Comparison of ENCODE assay signal across 15 cellular contexts in genomic region chr10:100748251-100749058, GRCh38. TPM values are rescaled to one million over a fixed set of nuclear protein-coding genes. Genes with fewer than 3 reads are reported as not detected.
A peak's percentile ranks its signal among the peaks of the same experiment; 100 is the strongest.
DNase-seq lines count a peak whose midpoint lies in the region; ATAC-seq lines count a peak whose summit lies in the region.
"Had no signal": no experiment of that assay in that cellular context is flagged by ENCODE, and none has a peak within 500 bp of the region (broad histone marks: within the 10 kb centered on the region; RNA-seq: fewer than 3 reads in every experiment).

No MANE protein-coding gene starts in this region.

- peak overlapping the region; percentile 30 for H3K4me3 ChIP-seq in naive thymus-derived CD4-positive, alpha-beta T cell (ENCODE audit: low read length)
- H3K4me3 ChIP-seq: ovary had no signal

- DNase-seq in stimulated activated naive CD8-positive, alpha-beta T cell treated with anti-CD3 and anti-CD28 coated beads, Interleukin-15, Interleukin-2, amounts not matched to agents 100 U/mL and 50 U/mL, for 24 hours = no peak
- DNase-seq in central memory CD8-positive, alpha-beta T cell (ENCODE audit: low spot score in 2 of 2) = no peak
- DNase-seq in naive thymus-derived CD4-positive, alpha-beta T cell = no peak
- DNase-seq in NCI-H82 (lab: John Stamatoyannopoulos, UW) (no peak), NCI-H1436 treated with DMSO at 0.1 percent for 48 hours (lab: John Stamatoyannopoulos, UW) (no peak), SHP77 treated with DMSO at 0.1 percent for 48 hours (lab: John Stamatoyannopoulos, UW) (no peak), NCI-H345 treated with DMSO at 0.1 percent for 48 hours (lab: John Stamatoyannopoulos, UW; ENCODE audit: unreplicated experiment) (no peak)
- DNase-seq: GDM1; NCI-H1436; NK-92 treated with Interleukin-12 subunit alpha and Interleukin-12 subunit beta, amount 100 ng/mL, for 24 hours; ovary had no signal

- H3K27me3 ChIP-seq in naive thymus-derived CD4-positive, alpha-beta T cell (ENCODE audit: control insufficient read depth in 2 of 2, insufficient read depth in 2 of 2, low read length in 2 of 2) = peaks cover 5 to 21% of the 10 kb centered on the region in 2 donors

- CTCF ChIA-PET in naive thymus-derived CD4-positive, alpha-beta T cell (lab: Charles Lee) = no interaction called here

- no peaks in the 10 kb centered on the region for H3K36me3 ChIP-seq in naive thymus-derived CD4-positive, alpha-beta T cell (ENCODE audit: control insufficient read depth in 2 of 3, insufficient read depth in 3 of 3, low read length in 3 of 3)
- H3K36me3 ChIP-seq: ovary had no signal

- H3K9me3 Mint-ChIP-seq in stimulated activated naive CD8-positive, alpha-beta T cell treated with anti-CD3 and anti-CD28 coated beads, Interleukin-15, Interleukin-2, amounts not matched to agents 100 ng/mL and 50 ng/mL, for 24 hours = no peaks in the 10 kb centered on the region
- no peaks in the 10 kb centered on the region for H3K9me3 Mint-ChIP-seq in central memory CD8-positive, alpha-beta T cell
- H3K9me3 Mint-ChIP-seq in naive thymus-derived CD4-positive, alpha-beta T cell = no peaks in the 10 kb centered on the region
- H3K9me3 Mint-ChIP-seq: activated naive CD4-positive, alpha-beta T cell treated with anti-CD3 and anti-CD28 coated beads, Interleukin-2, amount 50 U/mL, for 72 hours had no signal

- ATAC-seq in stimulated activated naive CD8-positive, alpha-beta T cell treated with anti-CD3 and anti-CD28 coated beads, Interleukin-15, Interleukin-2, amounts not matched to agents 100 U/mL and 50 U/mL, for 24 hours = no peak
- ATAC-seq in central memory CD8-positive, alpha-beta T cell (replicated peaks; ENCODE audit: extremely low read depth, poor library complexity, severe bottlenecking) = no peak
- ATAC-seq in naive thymus-derived CD4-positive, alpha-beta T cell = no peak
- ATAC-seq: activated naive CD4-positive, alpha-beta T cell treated with anti-CD3 and anti-CD28 coated beads, Interleukin-2, amount 50 U/mL, for 72 hours; left colon had no signal

- H3K9me3 ChIP-seq in naive thymus-derived CD4-positive, alpha-beta T cell (ENCODE audit: control insufficient read depth in 2 of 3, low read length in 3 of 3) = no peaks in the 10 kb centered on the region
- H3K9me3 ChIP-seq: ovary had no signal

- peaks cover 83% of the 10 kb centered on the region for H3K27me3 Mint-ChIP-seq in stimulated activated naive CD8-positive, alpha-beta T cell treated with anti-CD3 and anti-CD28 coated beads, Interleukin-15, Interleukin-2, amounts not matched to agents 100 ng/mL and 50 ng/mL, for 24 hours
- peaks cover 84% of the 10 kb centered on the region for H3K27me3 Mint-ChIP-seq in central memory CD8-positive, alpha-beta T cell
- peaks cover 57 to 90% (median 73%) of the 10 kb centered on the region in 5 donors for H3K27me3 Mint-ChIP-seq in naive thymus-derived CD4-positive, alpha-beta T cell

- H3K4me1 Mint-ChIP-seq in stimulated activated naive CD8-positive, alpha-beta T cell treated with anti-CD3 and anti-CD28 coated beads, Interleukin-15, Interleukin-2, amounts not matched to agents 100 ng/mL and 50 ng/mL, for 24 hours (ENCODE audit: low read depth) = peaks cover 37% of the 10 kb centered on the region
- peaks cover 19% of the 10 kb centered on the region for H3K4me1 Mint-ChIP-seq in central memory CD8-positive, alpha-beta T cell
- peaks cover 15 to 49% (median 35%) of the 10 kb centered on the region in 7 donors for H3K4me1 Mint-ChIP-seq in naive thymus-derived CD4-positive, alpha-beta T cell

- H3K4me3 Mint-ChIP-seq in stimulated activated naive CD8-positive, alpha-beta T cell treated with anti-CD3 and anti-CD28 coated beads, Interleukin-15, Interleukin-2, amounts not matched to agents 100 ng/mL and 50 ng/mL, for 24 hours = no peak overlapping the region
- H3K4me3 Mint-ChIP-seq in central memory CD8-positive, alpha-beta T cell = peak overlapping the region; percentile 25
- peak overlapping the region in 9 of 10 donors; percentile 25 to 86 (median 51) for H3K4me3 Mint-ChIP-seq in naive thymus-derived CD4-positive, alpha-beta T cell

- no peaks in the 10 kb centered on the region for H3K36me3 Mint-ChIP-seq in stimulated activated naive CD8-positive, alpha-beta T cell treated with anti-CD3 and anti-CD28 coated beads, Interleukin-15, Interleukin-2, amounts not matched to agents 100 ng/mL and 50 ng/mL, for 24 hours (ENCODE audit: low read depth)
- H3K36me3 Mint-ChIP-seq in central memory CD8-positive, alpha-beta T cell (ENCODE audit: insufficient read depth) = peaks cover 4% of the 10 kb centered on the region
- no peaks in the 10 kb centered on the region for H3K36me3 Mint-ChIP-seq in naive thymus-derived CD4-positive, alpha-beta T cell

- H3K27ac ChIP-seq in naive thymus-derived CD4-positive, alpha-beta T cell (ENCODE audit: low read depth, low read length) = no peak overlapping the region
- H3K27ac ChIP-seq: ovary had no signal

- H3K4me1 ChIP-seq in naive thymus-derived CD4-positive, alpha-beta T cell (ENCODE audit: control insufficient read depth in 2 of 2, insufficient read depth in 2 of 2, low read length in 2 of 2) = peaks cover 4 to 17% of the 10 kb centered on the region in 2 donors

- POLR2A ChIA-PET in naive thymus-derived CD4-positive, alpha-beta T cell (lab: Charles Lee) = no interaction called here

- intact Hi-C loops in naive thymus-derived CD4-positive, alpha-beta T cell (cut with micrococcal nuclease) = loop anchor here (5.0 to 10.0 kb wide), 5 partner anchors 79 to 1211 kb away; partner anchors contain the start of gene LBX1 (in 1 of the 2)

- peak overlapping the region; percentile 4 for H3K27ac Mint-ChIP-seq in stimulated activated naive CD8-positive, alpha-beta T cell treated with anti-CD3 and anti-CD28 coated beads, Interleukin-15, Interleukin-2, amounts not matched to agents 100 ng/mL and 50 ng/mL, for 24 hours
- H3K27ac Mint-ChIP-seq in central memory CD8-positive, alpha-beta T cell (ENCODE audit: low read depth) = no peak overlapping the region
- H3K27ac Mint-ChIP-seq in naive thymus-derived CD4-positive, alpha-beta T cell = peak overlapping the region in 1 of 9 donors; percentile 78
- H3K27ac Mint-ChIP-seq: activated naive CD4-positive, alpha-beta T cell treated with anti-CD3 and anti-CD28 coated beads, Interleukin-2, amount 50 U/mL, for 72 hours had no signal

RNA-seq across cellular contexts. Expression of gene PAX2, which starts 3.1 kb away (rescaled TPM):
- not detected for total RNA-seq in naive thymus-derived CD4-positive, alpha-beta T cell
- polyA plus RNA-seq in naive thymus-derived CD4-positive, alpha-beta T cell = not detected
- total RNA-seq: activated naive CD4-positive, alpha-beta T cell treated with anti-CD3 and anti-CD28 coated beads, Interleukin-2, amount 50 U/mL, for 72 hours; left colon had no signal
- polyA plus RNA-seq: BJ had no signal
